ENCODE assay signal across 17 cellular contexts in the genomic region with DNA sequence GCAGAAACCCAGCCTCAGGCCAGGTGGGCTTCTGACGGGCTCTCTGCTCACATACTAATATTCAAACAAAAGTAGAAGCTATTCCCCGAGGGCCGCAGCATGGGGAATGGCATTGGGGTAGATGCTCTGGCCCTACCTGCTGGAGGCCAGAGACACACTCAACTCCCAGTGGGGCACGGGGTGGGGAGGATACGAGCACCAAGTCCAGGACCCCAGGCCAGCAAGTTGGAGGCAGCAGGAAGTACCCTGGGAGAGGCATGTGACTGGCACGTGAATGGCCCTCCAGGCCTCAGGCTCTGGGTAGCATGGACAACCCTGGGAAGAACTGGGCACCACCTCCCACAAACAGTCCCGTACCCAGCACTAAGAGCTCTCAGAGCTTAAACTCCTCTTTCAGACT. TPM values are rescaled to one million over a fixed set of nuclear protein-coding genes. Genes with fewer than 3 reads are reported as not detected.
DNase-seq lines count a peak whose midpoint lies in the region; ATAC-seq and TF ChIP-seq lines count a peak whose summit lies in the region.
"Had no signal": no experiment of that assay in that cellular context is flagged by ENCODE, and none has a peak within 500 bp of the region (broad histone marks: within the 10 kb centered on the region; RNA-seq: fewer than 3 reads in every experiment).

No MANE protein-coding gene starts in this region.

- 88 to 90% methylated on average over 7 of the region's 7 CpGs for WGBS in sigmoid colon, 2 donors

- intact Hi-C loops in sigmoid colon (cut with DNase I): loop anchor here (5.0 kb wide), 1 partner anchor 41 kb away; no protein-coding TSS in a partner anchor

- H3K4me1 ChIP-seq in Loucy (ENCODE audit: insufficient read depth, low read length, poor library complexity, severe bottlenecking) (peaks cover 31% of the 10 kb centered on the region), sigmoid colon (peaks cover 0 to 78% (median 65%) of the 10 kb centered on the region in 4 donors)

- no peak overlapping the region for H3K9ac ChIP-seq in Loucy (ENCODE audit: low read depth, low read length, poor library complexity, severe bottlenecking)

- TF ChIP-seq CTCF in Loucy (conservative IDR thresholded peaks at IDR 0.05; ENCODE audit: low read length): no peak
- TF ChIP-seq CTCF in sigmoid colon (IDR thresholded peaks at IDR 0.05): no peak

- H3K27ac ChIP-seq in caudate nucleus (ENCODE audit: low read depth, low read length) (peak overlapping the region; percentile 91), sigmoid colon (peak overlapping the region; percentile 87 to 93 (median 92))

- no peak overlapping the region for H2AFZ ChIP-seq in Loucy (ENCODE audit: low read length)

- H3K79me2 ChIP-seq in Loucy (ENCODE audit: insufficient read depth, low read length): peaks cover 33% of the 10 kb centered on the region; the same call in 1 of the 2 replicates

- no peaks in the 10 kb centered on the region for H3K27me3 Mint-ChIP-seq in activated T-cell treated with anti-CD3 and anti-CD28 coated beads, Interleukin-2, amount 50 U/mL, for 24 hours

- H3K36me3 ChIP-seq in Loucy (ENCODE audit: insufficient read depth, low read length) (no peaks in the 10 kb centered on the region), sigmoid colon (no peaks in the 10 kb centered on the region)
- H3K36me3 ChIP-seq: breast epithelium, esophagus squamous epithelium had no signal

- H3K36me3 Mint-ChIP-seq in activated T-cell treated with anti-CD3 and anti-CD28 coated beads, Interleukin-2, amount 50 U/mL, for 24 hours (ENCODE audit: low read depth): peaks cover 25% of the 10 kb centered on the region

- peaks cover 68% of the 10 kb centered on the region for H3K4me1 Mint-ChIP-seq in activated T-cell treated with anti-CD3 and anti-CD28 coated beads, Interleukin-2, amount 50 U/mL, for 24 hours (ENCODE audit: low read depth)

- H3K9me3 ChIP-seq in Loucy (ENCODE audit: insufficient read depth, low read depth, low read length) (no peaks in the 10 kb centered on the region), sigmoid colon (no peaks in the 10 kb centered on the region)
- H3K9me3 ChIP-seq: breast epithelium, esophagus squamous epithelium had no signal

- H3K4me2 ChIP-seq in Loucy (ENCODE audit: low read depth, low read length, poor library complexity, severe bottlenecking): peak overlapping the region; percentile 14

- H3K9me2 ChIP-seq in Loucy (replicated peaks; ENCODE audit: low read depth, low read length): no peaks in the 10 kb centered on the region

- no peaks in the 10 kb centered on the region for H3K9me3 Mint-ChIP-seq in activated T-cell treated with anti-CD3 and anti-CD28 coated beads, Interleukin-2, amount 50 U/mL, for 24 hours

- DNase-seq in activated T-cell treated with anti-CD3 and anti-CD28 coated beads, Interleukin-2, amount 50 U/mL, for 24 hours: no peak
- no peak for DNase-seq in activated T-cell treated with anti-CD3 and anti-CD28 coated beads, Interleukin-2, amount 50 U/mL, for 48 hours
- no peak for DNase-seq in caudate nucleus (lab: John Stamatoyannopoulos, UW)
- DNase-seq in sigmoid colon: no peak
- DNase-seq in GDM1 (lab: John Stamatoyannopoulos, UW): no peak
- no peak for DNase-seq in D341Med (ENCODE audit: low spot score)
- DNase-seq: activated gamma-delta T cell treated with Interleukin-2 at 50 U/mL for 16 hours, esophagus squamous epithelium, glutamatergic neuron, Kasumi-1, NCI-H1417, NCI-H2171, retina had no signal

- H3F3A ChIP-seq in Loucy (ENCODE audit: low read depth): no peaks in the 10 kb centered on the region

- peak overlapping the region; percentile 30 for H3K4me3 Mint-ChIP-seq in activated T-cell treated with anti-CD3 and anti-CD28 coated beads, Interleukin-2, amount 50 U/mL, for 24 hours

- ATAC-seq in GM21717 (IDR thresholded peaks at IDR 0.05; ENCODE audit: unreplicated experiment): no peak
- ATAC-seq: Panc1 had no signal

- peaks cover 8% of the 10 kb centered on the region for H4K20me1 ChIP-seq in Loucy (ENCODE audit: insufficient read depth, low read length, poor library complexity, severe bottlenecking)

- H3K27me3 ChIP-seq in Loucy (ENCODE audit: insufficient read depth, low read length, poor library complexity, severe bottlenecking) (no peaks in the 10 kb centered on the region), sigmoid colon (no peaks in the 10 kb centered on the region)
- H3K27me3 ChIP-seq: breast epithelium, esophagus squamous epithelium had no signal

- no peak for TF ChIP-seq EP300 in sigmoid colon (IDR thresholded peaks at IDR 0.05)

- H3K4me3 ChIP-seq in Loucy (ENCODE audit: low read length, poor library complexity, severe bottlenecking) (no peak overlapping the region), sigmoid colon (no peak overlapping the region)
- H3K4me3 ChIP-seq: breast epithelium, esophagus squamous epithelium had no signal

- peak overlapping the region; percentile 88 for H3K27ac Mint-ChIP-seq in activated T-cell treated with anti-CD3 and anti-CD28 coated beads, Interleukin-2, amount 50 U/mL, for 24 hours

- TF ChIP-seq POLR2A in sigmoid colon (IDR thresholded peaks at IDR 0.05): no peak

RNA-seq across cellular contexts. Expression of gene DNMT3A, which starts 3.8 kb away (rescaled TPM):
- 10 to 100 TPM; 16.4 to 30.2 (median 18.3) TPM for total RNA-seq in sigmoid colon
- polyA plus RNA-seq in sigmoid colon: 10 to 100 TPM in 1 of 3 donors, 1 to 10 TPM in 2; 4.4 to 21.1 (median 4.8) TPM
